In genomic region chr11:86383314-86383713, GRCh38 we compare ENCODE assay signal across 28 cellular contexts.
"Had no signal": no experiment of that assay in that cellular context is flagged by ENCODE, and none has a peak within 500 bp of the region (broad histone marks: within the 10 kb centered on the region; RNA-seq: fewer than 3 reads in every experiment).

No MANE protein-coding gene starts in this region.

- ATAC-seq: activated T-cell treated with anti-CD3 and anti-CD28 coated beads, Interleukin-2, amount 50 U/mL, for 72 hours; body of pancreas; effector memory CD8-positive, alpha-beta T cell; WTC11 had no signal

- H3K4me3 Mint-ChIP-seq: activated CD4-positive, alpha-beta memory T cell treated with anti-CD3 and anti-CD28 coated beads, Interleukin-2, amount 10 ng/mL, durations not matched to agents 7 days and 5 days; activated CD4-positive, alpha-beta T cell treated with anti-CD3 and anti-CD28 coated beads, Interleukin-2, amount 10 ng/mL, durations not matched to agents 7 days and 5 days; activated naive CD4-positive, alpha-beta T cell treated with anti-CD3 and anti-CD28 coated beads, Interleukin-2, amount 10 ng/mL, durations not matched to agents 7 days and 5 days; activated naive CD8-positive, alpha-beta T cell; activated T-cell treated with anti-CD3 and anti-CD28 coated beads, Interleukin-2, amount 50 U/mL, for 24 hours; activated T-cell treated with anti-CD3 and anti-CD28 coated beads, Interleukin-2, amount 50 U/mL, for 72 hours; effector memory CD8-positive, alpha-beta T cell; WTC11 had no signal

- H3K27ac ChIP-seq: adrenal gland, body of pancreas, esophagus muscularis mucosa, VCaP had no signal

- H3K4me3 ChIP-seq: adrenal gland, body of pancreas, esophagus muscularis mucosa had no signal

- H3K36me3 ChIP-seq: adrenal gland, esophagus muscularis mucosa had no signal

- H3K27me3 ChIP-seq: adrenal gland, body of pancreas, esophagus muscularis mucosa had no signal

- DNase-seq: activated CD4-positive, alpha-beta memory T cell treated with anti-CD3 and anti-CD28 coated beads, Interleukin-2, amount 10 ng/mL, durations not matched to agents 7 days and 5 days; activated CD4-positive, alpha-beta T cell treated with anti-CD3 and anti-CD28 coated beads for 1 hour; activated CD4-positive, alpha-beta T cell treated with anti-CD3 and anti-CD28 coated beads for 4 hours; activated CD4-positive, alpha-beta T cell treated with anti-CD3 and anti-CD28 coated beads, Interleukin-2, amount 10 ng/mL, durations not matched to agents 7 days and 5 days; activated CD4-positive, alpha-beta T cell treated with anti-CD3 and anti-CD28 coated beads, Interleukin-2, amount 50 U/mL, for 4 hours; activated CD8-positive, alpha-beta memory T cell treated with anti-CD3 and anti-CD28 coated beads, Interleukin-2, amount 50 U/mL, for 48 hours; activated gamma-delta T cell; activated naive CD4-positive, alpha-beta T cell; activated naive CD4-positive, alpha-beta T cell treated with anti-CD3 and anti-CD28 coated beads, Interleukin-2, amount 10 ng/mL, durations not matched to agents 7 days and 5 days; activated T-cell treated with anti-CD3 and anti-CD28 coated beads for 4 hours; activated T-cell treated with anti-CD3 and anti-CD28 coated beads, Interleukin-2, amount 50 U/mL, for 24 hours; activated T-cell treated with anti-CD3 and anti-CD28 coated beads, Interleukin-2, amount 50 U/mL, for 72 hours; adrenal gland; amygdala; aorta; body of pancreas; caudate nucleus; cortex of kidney; dermis blood vessel endothelial cell; effector CD4-positive, alpha-beta T cell; effector memory CD8-positive, alpha-beta T cell; erythroblast; head of caudate nucleus; T-helper 2 cell had no signal

- H3K9me3 ChIP-seq: adrenal gland, body of pancreas had no signal

- H3K4me1 ChIP-seq: adrenal gland, body of pancreas had no signal

- H3K27ac Mint-ChIP-seq: activated CD4-positive, alpha-beta memory T cell treated with anti-CD3 and anti-CD28 coated beads, Interleukin-2, amount 10 ng/mL, durations not matched to agents 7 days and 5 days; activated CD4-positive, alpha-beta T cell treated with anti-CD3 and anti-CD28 coated beads, Interleukin-2, amount 10 ng/mL, durations not matched to agents 7 days and 5 days; activated naive CD4-positive, alpha-beta T cell treated with anti-CD3 and anti-CD28 coated beads, Interleukin-2, amount 10 ng/mL, durations not matched to agents 7 days and 5 days; activated naive CD8-positive, alpha-beta T cell; activated T-cell treated with anti-CD3 and anti-CD28 coated beads, Interleukin-2, amount 50 U/mL, for 24 hours; activated T-cell treated with anti-CD3 and anti-CD28 coated beads, Interleukin-2, amount 50 U/mL, for 72 hours; effector memory CD8-positive, alpha-beta T cell; WTC11 had no signal

- H3K9me3 Mint-ChIP-seq: activated CD4-positive, alpha-beta memory T cell treated with anti-CD3 and anti-CD28 coated beads, Interleukin-2, amount 10 ng/mL, durations not matched to agents 7 days and 5 days; activated CD4-positive, alpha-beta T cell treated with anti-CD3 and anti-CD28 coated beads, Interleukin-2, amount 10 ng/mL, durations not matched to agents 7 days and 5 days; activated naive CD4-positive, alpha-beta T cell treated with anti-CD3 and anti-CD28 coated beads, Interleukin-2, amount 10 ng/mL, durations not matched to agents 7 days and 5 days; activated T-cell treated with anti-CD3 and anti-CD28 coated beads, Interleukin-2, amount 50 U/mL, for 24 hours; activated T-cell treated with anti-CD3 and anti-CD28 coated beads, Interleukin-2, amount 50 U/mL, for 72 hours; effector memory CD8-positive, alpha-beta T cell; WTC11 had no signal

- H3K36me3 Mint-ChIP-seq: activated naive CD4-positive, alpha-beta T cell treated with anti-CD3 and anti-CD28 coated beads, Interleukin-2, amount 10 ng/mL, durations not matched to agents 7 days and 5 days; WTC11 had no signal

- H3K4me1 Mint-ChIP-seq: activated CD4-positive, alpha-beta memory T cell treated with anti-CD3 and anti-CD28 coated beads, Interleukin-2, amount 10 ng/mL, durations not matched to agents 7 days and 5 days; activated CD4-positive, alpha-beta T cell treated with anti-CD3 and anti-CD28 coated beads, Interleukin-2, amount 10 ng/mL, durations not matched to agents 7 days and 5 days; activated naive CD4-positive, alpha-beta T cell treated with anti-CD3 and anti-CD28 coated beads, Interleukin-2, amount 10 ng/mL, durations not matched to agents 7 days and 5 days had no signal

- H3K27me3 Mint-ChIP-seq: activated CD4-positive, alpha-beta T cell treated with anti-CD3 and anti-CD28 coated beads, Interleukin-2, amount 10 ng/mL, durations not matched to agents 7 days and 5 days; activated naive CD4-positive, alpha-beta T cell treated with anti-CD3 and anti-CD28 coated beads, Interleukin-2, amount 10 ng/mL, durations not matched to agents 7 days and 5 days; activated naive CD8-positive, alpha-beta T cell; activated T-cell treated with anti-CD3 and anti-CD28 coated beads, Interleukin-2, amount 50 U/mL, for 24 hours; effector memory CD8-positive, alpha-beta T cell had no signal
